Comparison of ENCODE assay signal across 13 cellular contexts in the genomic region with DNA sequence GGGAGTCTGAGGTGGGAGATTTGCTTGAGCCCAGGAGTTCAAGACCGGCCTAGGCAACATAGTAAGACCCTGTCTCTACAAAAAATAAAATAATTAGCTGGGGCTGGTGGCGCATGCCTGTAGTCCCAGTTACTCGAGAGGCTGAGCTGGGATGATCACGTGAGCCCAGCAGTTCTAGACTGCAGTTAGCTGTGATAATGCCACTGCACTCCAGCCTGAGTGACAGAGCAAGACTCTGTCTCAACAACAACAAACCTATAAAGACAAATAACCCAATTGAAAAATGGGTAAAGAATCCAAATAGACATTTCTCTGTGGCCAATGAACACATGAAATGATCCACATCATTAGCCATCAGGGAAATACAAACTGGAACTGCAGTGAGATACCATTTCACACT. TPM values are rescaled to one million over a fixed set of nuclear protein-coding genes. Genes with fewer than 3 reads are reported as not detected.
A peak's percentile ranks its signal among the peaks of the same experiment; 100 is the strongest.
DNase-seq lines count a peak whose midpoint lies in the region; ATAC-seq, FAIRE-seq and TF ChIP-seq lines count a peak whose summit lies in the region.
"Had no signal": no experiment of that assay in that cellular context is flagged by ENCODE, and none has a peak within 500 bp of the region (broad histone marks: within the 10 kb centered on the region; RNA-seq: fewer than 3 reads in every experiment).

No MANE protein-coding gene starts in this region.

- H3K36me3 ChIP-seq in Karpas-422 (ENCODE audit: insufficient read depth, low read length) = peaks cover 34% of the 10 kb centered on the region
- H3K36me3 ChIP-seq in K562 (ENCODE audit: control insufficient read depth, insufficient read depth, low read length) = peaks cover 37% of the 10 kb centered on the region
- peaks cover 27% of the 10 kb centered on the region for H3K36me3 ChIP-seq in osteoblast (ENCODE audit: insufficient read depth, low read length)
- H3K36me3 ChIP-seq in heart right ventricle = peaks cover 0 to 27% (median 17%) of the 10 kb centered on the region in 9 donors
- H3K36me3 ChIP-seq in pancreas = peaks cover 0 to 18% (median 13%) of the 10 kb centered on the region in 3 donors

- intact Hi-C loops in K562 (cut with micrococcal nuclease) = loop anchor here (5.0 kb wide), 2 partner anchors 55 to 285 kb away; partner anchors contain the start of gene MKRN2
- intact Hi-C loops in heart right ventricle (cut with DNase I) = loop anchor here in 1 of 10 donors (10.0 kb wide), 1 partner anchor 48 kb away; the partner anchor contains the start of gene CAND2
- intact Hi-C loops in pancreas (cut with DNase I) = no loop called here

- H3K4me3 Mint-ChIP-seq in activated T-cell treated with anti-CD3 and anti-CD28 coated beads, Interleukin-2, amount 50 U/mL, for 24 hours = no peak overlapping the region

- H3K4me2 ChIP-seq in Karpas-422 (ENCODE audit: low read depth, low read length, poor library complexity, severe bottlenecking) = peak overlapping the region; percentile 79
- peak overlapping the region; percentile 100; the same call in 1 of the 2 replicates for H3K4me2 ChIP-seq in K562 (ENCODE audit: insufficient read depth, low read length)
- no peak overlapping the region for H3K4me2 ChIP-seq in osteoblast (ENCODE audit: insufficient read depth, low read length)

- no TSS peak for BruUV-seq in K562 (replicated peaks; lab: Mats Ljungman, UMichigan)

- TF ChIP-seq RAD21 in K562 (CRISPR knock-in tag; conservative IDR thresholded peaks at IDR 0.05 in 1 of 2, IDR thresholded peaks at IDR 0.05 in 1 of 2) = no peak

- H3K27me3 ChIP-seq in Karpas-422 (ENCODE audit: low read length) = no peaks in the 10 kb centered on the region
- no peaks in the 10 kb centered on the region for H3K27me3 ChIP-seq in K562 (ENCODE audit: control insufficient read depth in 2 of 2, insufficient read depth in 2 of 2, low read length in 2 of 2)
- H3K27me3 ChIP-seq in osteoblast (ENCODE audit: insufficient read depth, low read length) = no peaks in the 10 kb centered on the region
- no peaks in the 10 kb centered on the region for H3K27me3 ChIP-seq in heart right ventricle
- H3K27me3 ChIP-seq in pancreas = no peaks in the 10 kb centered on the region
- H3K27me3 ChIP-seq: vagina had no signal

- no peak overlapping the region for H3K27ac ChIP-seq in Karpas-422 (ENCODE audit: low read length)
- peak overlapping the region; percentile 93 for H3K27ac ChIP-seq in K562 (ENCODE audit: extremely low read depth, low read depth, low read length)
- H3K27ac ChIP-seq in osteoblast (ENCODE audit: low read depth, low read length) = no peak overlapping the region
- no peak overlapping the region for H3K27ac ChIP-seq in heart right ventricle
- no peak overlapping the region for H3K27ac ChIP-seq in pancreas
- H3K27ac ChIP-seq: SK-N-MC had no signal

- peak; percentile 47 for TF ChIP-seq POLR2A in K562 (conservative IDR thresholded peaks at IDR 0.05)

- H3K4me1 Mint-ChIP-seq in activated T-cell treated with anti-CD3 and anti-CD28 coated beads, Interleukin-2, amount 50 U/mL, for 24 hours (ENCODE audit: low read depth) = peaks cover 36% of the 10 kb centered on the region

- peaks cover 41% of the 10 kb centered on the region for H3K4me1 ChIP-seq in Karpas-422 (ENCODE audit: low read length)
- H3K4me1 ChIP-seq in K562 (replicated peaks in 1 of 2; ENCODE audit: control insufficient read depth in 2 of 2, insufficient read depth in 2 of 2, low read length in 2 of 2) = peaks cover 24 to 33% of the 10 kb centered on the region in 2 experiments; a peak in 4 of 5 replicates
- peaks cover 33% of the 10 kb centered on the region for H3K4me1 ChIP-seq in osteoblast (ENCODE audit: insufficient read depth, low read length)
- peaks cover 2 to 39% (median 35%) of the 10 kb centered on the region in 9 donors for H3K4me1 ChIP-seq in heart right ventricle
- H3K4me1 ChIP-seq in pancreas = peaks cover 11 to 23% (median 17%) of the 10 kb centered on the region in 3 donors

- no peaks in the 10 kb centered on the region for H3K9me3 Mint-ChIP-seq in activated T-cell treated with anti-CD3 and anti-CD28 coated beads, Interleukin-2, amount 50 U/mL, for 24 hours

- H3K27ac Mint-ChIP-seq in activated T-cell treated with anti-CD3 and anti-CD28 coated beads, Interleukin-2, amount 50 U/mL, for 24 hours = peak overlapping the region; percentile 100

- POLR2A ChIA-PET in K562 (lab: Yijun Ruan, JAX) = interaction anchor here (0.5 to 4.3 kb wide), 10 partner anchors 10 to 296 kb away, joined by 3 to 70 read pairs (median 11); no protein-coding TSS in a partner anchor

- H3K27me3 Mint-ChIP-seq in activated T-cell treated with anti-CD3 and anti-CD28 coated beads, Interleukin-2, amount 50 U/mL, for 24 hours = no peaks in the 10 kb centered on the region

- in situ Hi-C loops in K562 (cut with MboI) = no loop called here

- DNase-seq in activated T-cell treated with anti-CD3 and anti-CD28 coated beads, Interleukin-2, amount 50 U/mL, for 24 hours = no peak
- DNase-seq in activated T-cell treated with anti-CD3 and anti-CD28 coated beads, Interleukin-2, amount 50 U/mL, for 1 hour = no peak
- no peak for DNase-seq in Karpas-422
- DNase-seq in K562 (ENCODE audit: extremely low read depth in 1 of 4, low spot score in 3 of 4) = peak in 1 of 4 experiments; percentile 84
- DNase-seq in osteoblast (ENCODE audit: insufficient read length, low spot score, missing footprints) = no peak
- DNase-seq in heart right ventricle = no peak
- DNase-seq in NCI-H1092 treated with DMSO at 0.1 percent for 48 hours (lab: John Stamatoyannopoulos, UW) = no peak
- DNase-seq in pancreas = no peak
- DNase-seq: caudate nucleus, foreskin fibroblast, NCI-H1417 treated with DMSO at 0.1 percent for 48 hours had no signal

- H4K20me1 ChIP-seq in Karpas-422 (ENCODE audit: insufficient read depth, low read depth, low read length) = peaks cover 37% of the 10 kb centered on the region
- H4K20me1 ChIP-seq in K562 (replicated peaks; ENCODE audit: control insufficient read depth, insufficient read depth, low read length) = peaks cover 35% of the 10 kb centered on the region
- H4K20me1 ChIP-seq in osteoblast (ENCODE audit: insufficient read depth, low read length) = peaks cover 37% of the 10 kb centered on the region

- H3K9me3 ChIP-seq in Karpas-422 (ENCODE audit: low read length) = no peaks in the 10 kb centered on the region
- H3K9me3 ChIP-seq in K562 (replicated peaks; ENCODE audit: control insufficient read depth, insufficient read depth, low read depth, low read length) = no peaks in the 10 kb centered on the region
- H3K9me3 ChIP-seq in osteoblast (ENCODE audit: low read depth, low read length) = no peaks in the 10 kb centered on the region
- no peaks in the 10 kb centered on the region for H3K9me3 ChIP-seq in heart right ventricle
- H3K9me3 ChIP-seq in pancreas = no peaks in the 10 kb centered on the region
- H3K9me3 ChIP-seq: vagina had no signal

- no peaks in the 10 kb centered on the region for H3K9me2 ChIP-seq in Karpas-422 (replicated peaks; ENCODE audit: insufficient read depth, low read length)

- H2AFZ ChIP-seq in Karpas-422 (ENCODE audit: low read length) = no peak overlapping the region
- peak overlapping the region; percentile 98 for H2AFZ ChIP-seq in K562 (ENCODE audit: low read depth, low read length)
- peak overlapping the region; percentile 96 for H2AFZ ChIP-seq in osteoblast (ENCODE audit: low read length)

- TF ChIP-seq CTCF in K562 (IDR thresholded peaks at IDR 0.05 in 2 of 3, conservative IDR thresholded peaks at IDR 0.05 in 1 of 3; ENCODE audit: insufficient read depth in 2 of 3, low read depth in 1 of 3, low read length in 3 of 3) = no peak
- TF ChIP-seq CTCF in osteoblast (IDR thresholded peaks at IDR 0.05; ENCODE audit: extremely low read depth, low read depth, low read length) = no peak
- TF ChIP-seq CTCF in heart right ventricle (IDR thresholded peaks at IDR 0.05) = no peak
- no peak for TF ChIP-seq CTCF in pancreas (IDR thresholded peaks at IDR 0.05)

- TF ChIP-seq EP300 in K562 (IDR thresholded peaks at IDR 0.05; ENCODE audit: low read length) = no peak

- H3K4me3 ChIP-seq in Karpas-422 (ENCODE audit: low read length) (no peak overlapping the region), K562 (no peak overlapping the region), osteoblast (ENCODE audit: insufficient read depth, low read length) (no peak overlapping the region), heart right ventricle (no peak overlapping the region), pancreas (no peak overlapping the region)

- H3K9ac ChIP-seq in Karpas-422 (ENCODE audit: low read length) (no peak overlapping the region), K562 (ENCODE audit: insufficient read depth in 1 of 2, low read depth in 2 of 2, low read length in 2 of 2) (peak overlapping the region; percentile 46 to 98; a peak in 3 of 4 replicates)

- ATAC-seq in K562 (peak; percentile 68), heart right ventricle (no peak), pancreas (no peak)

- WGBS in K562 (ENCODE audit: insufficient coverage, low coverage, missing lambda C conversion rate) = 10% methylated on average over 4 of the region's 4 CpGs
- WGBS in heart right ventricle, 2 donors = 91 to 93% methylated on average over 4 of the region's 4 CpGs
- 87 to 89% methylated on average over 4 of the region's 4 CpGs for WGBS in pancreas, 2 donors

- FAIRE-seq in K562 (lab: Jason Lieb, UNC) (peak; percentile 79), pancreas (lab: Jason Lieb, UNC) (no peak)

- peaks cover 39% of the 10 kb centered on the region for H3K79me2 ChIP-seq in Karpas-422 (ENCODE audit: low read length)
- H3K79me2 ChIP-seq in K562 (ENCODE audit: control insufficient read depth, insufficient read depth, low read length) = peaks cover 43% of the 10 kb centered on the region
- peaks cover 39% of the 10 kb centered on the region for H3K79me2 ChIP-seq in osteoblast (ENCODE audit: insufficient read depth, low read length)

- peaks cover 42% of the 10 kb centered on the region for H3K36me3 Mint-ChIP-seq in activated T-cell treated with anti-CD3 and anti-CD28 coated beads, Interleukin-2, amount 50 U/mL, for 24 hours (ENCODE audit: low read depth)

- H3K9me1 ChIP-seq in K562 (ENCODE audit: control insufficient read depth, insufficient read depth, low read length) = peaks cover 7% of the 10 kb centered on the region

- CTCF ChIA-PET in K562 (lab: Yijun Ruan, JAX; ENCODE audit: low intra/inter-chr PET ratio) = no interaction called here

RNA-seq across cellular contexts. Expression of gene RPL32, which starts 1.1 kb away (rescaled TPM):
- 5,091 and 6,020 TPM in 2 replicates for total RNA-seq in Karpas-422 (2014; rRNA removed; shearing (Covaris generic); ENCODE audit: low replicate concordance)
- total RNA-seq in K562 (2011; cell fraction: chromatin; rRNA removed; ENCODE audit: low replicate concordance) = 321 and 449 TPM in 2 replicates
- total RNA-seq in K562 (2011; cell fraction: nucleolus; rRNA removed) = 553 and 562 TPM in 2 replicates
- 913 and 2,354 TPM in 2 replicates for total RNA-seq in K562 (2011; cell fraction: nucleoplasm; rRNA removed)
- total RNA-seq in K562 (2014; rRNA removed) (3,132 and 3,347 TPM in 2 replicates), K562 (2014; rRNA removed; fragmentation: Illumina TruSeq; extraction: Trizol) (4,513 and 4,632 TPM in 2 replicates), K562 (2015; rRNA removed; fragmentation: Illumina TruSeq; extraction: Trizol) (4,527 and 4,779 TPM in 2 replicates), K562 (2021) (2,738 and 3,009 TPM in 2 replicates), osteoblast (524 and 1,095 TPM in 2 replicates), heart right ventricle (1,000 to 10,000 TPM in 2 of 10 donors, 100 to 1,000 TPM in 8; 827 to 1,102 (median 884) TPM), pancreas (1,000 to 10,000 TPM in 4 of 6 donors, 100 to 1,000 TPM in 2; 931 to 1,623 (median 1,120) TPM)
- polyA plus RNA-seq in K562 (2011; rRNA removed) (4,861 and 5,231 TPM in 2 replicates), K562 (2014; fragmentation: Illumina TruSeq; extraction: Trizol) (5,815 and 6,200 TPM in 2 replicates), K562 (2014; fragmentation: Nextera tagmentation; extraction: Ambion mirVana) (1,000 to 10,000 TPM; 3,469 to 4,286 TPM), K562 (2014; rRNA removed) (4,142 and 5,104 TPM in 2 replicates), heart right ventricle (1,000 to 10,000 TPM; 1,113 to 2,488 TPM), pancreas (1,000 to 10,000 TPM; 1,584 to 1,793 TPM)
- 2,530 and 2,776 TPM in 2 replicates for polyA plus RNA-seq in K562 (2011; cell fraction: cytosol; rRNA removed)
- 1,377 and 2,422 TPM in 2 replicates for polyA plus RNA-seq in K562 (2011; cell fraction: nucleus; rRNA removed)
- 4,850 and 6,211 TPM in 2 replicates for polyA plus RNA-seq in K562 (2012)
- polyA minus RNA-seq in K562 (2011; rRNA and poly(A)+ RNA removed) = 3,010 and 3,339 TPM in 2 replicates
- polyA minus RNA-seq in K562 (2011; cell fraction: cytosol; rRNA and poly(A)+ RNA removed) = 1,491 and 1,656 TPM in 2 replicates
- polyA minus RNA-seq in K562 (2011; cell fraction: nucleus; rRNA and poly(A)+ RNA removed) = 319 and 489 TPM in 2 replicates

RNA-seq across cellular contexts. Expression of gene CAND2, which starts 46.0 kb away (rescaled TPM):
- total RNA-seq in Karpas-422 (2014; rRNA removed; shearing (Covaris generic); ENCODE audit: low replicate concordance) = 13.0 and 21.6 TPM in 2 replicates
- total RNA-seq in K562 (2011; cell fraction: chromatin; rRNA removed; ENCODE audit: low replicate concordance) = 16.3 and 50.5 TPM in 2 replicates
- total RNA-seq in K562 (2011; cell fraction: nucleolus; rRNA removed) = 28.2 and 28.5 TPM in 2 replicates
- total RNA-seq in K562 (2011; cell fraction: nucleoplasm; rRNA removed) = 14.7 and 16.9 TPM in 2 replicates
- total RNA-seq in K562 (2014; rRNA removed) (6.4 and 7.8 TPM in 2 replicates), K562 (2014; rRNA removed; fragmentation: Illumina TruSeq; extraction: Trizol) (2.5 and 3.1 TPM in 2 replicates), K562 (2015; rRNA removed; fragmentation: Illumina TruSeq; extraction: Trizol) (4.3 and 4.9 TPM in 2 replicates), K562 (2021) (14.2 and 14.9 TPM in 2 replicates), osteoblast (1.2 and 1.4 TPM in 2 replicates), heart right ventricle (10 to 100 TPM; 46.9 to 99.0 (median 68.4) TPM), pancreas (1 to 10 TPM; 1.6 to 3.8 (median 2.9) TPM)
- polyA plus RNA-seq in K562 (2011; rRNA removed) (4.6 and 5.0 TPM in 2 replicates), K562 (2014; fragmentation: Illumina TruSeq; extraction: Trizol) (4.2 and 6.5 TPM in 2 replicates), K562 (2014; fragmentation: Nextera tagmentation; extraction: Ambion mirVana) (1 to 10 TPM in 1 of 2 experiments, under 1 TPM in 1; 0.91 to 1.4 TPM), K562 (2014; rRNA removed) (7.6 and 7.7 TPM in 2 replicates), heart right ventricle (10 to 100 TPM in 1 of 2 donors, 1 to 10 TPM in 1; 9.2 to 39.5 TPM), pancreas (1 to 10 TPM; 3.3 to 6.2 TPM)
- polyA plus RNA-seq in K562 (2011; cell fraction: cytosol; rRNA removed) = 3.2 and 10.0 TPM in 2 replicates
- 10.2 and 21.2 TPM in 2 replicates for polyA plus RNA-seq in K562 (2011; cell fraction: nucleus; rRNA removed)
- polyA plus RNA-seq in K562 (2012) = 6.1 and 10.3 TPM in 2 replicates
- 3.8 and 8.1 TPM in 2 replicates for polyA minus RNA-seq in K562 (2011; rRNA and poly(A)+ RNA removed)
- polyA minus RNA-seq in K562 (2011; cell fraction: cytosol; rRNA and poly(A)+ RNA removed) = 7.7 and 7.8 TPM in 2 replicates
- polyA minus RNA-seq in K562 (2011; cell fraction: nucleus; rRNA and poly(A)+ RNA removed) = 10.2 and 10.9 TPM in 2 replicates
